8 cellular contexts compared by ENCODE assay signal in the genomic region with DNA sequence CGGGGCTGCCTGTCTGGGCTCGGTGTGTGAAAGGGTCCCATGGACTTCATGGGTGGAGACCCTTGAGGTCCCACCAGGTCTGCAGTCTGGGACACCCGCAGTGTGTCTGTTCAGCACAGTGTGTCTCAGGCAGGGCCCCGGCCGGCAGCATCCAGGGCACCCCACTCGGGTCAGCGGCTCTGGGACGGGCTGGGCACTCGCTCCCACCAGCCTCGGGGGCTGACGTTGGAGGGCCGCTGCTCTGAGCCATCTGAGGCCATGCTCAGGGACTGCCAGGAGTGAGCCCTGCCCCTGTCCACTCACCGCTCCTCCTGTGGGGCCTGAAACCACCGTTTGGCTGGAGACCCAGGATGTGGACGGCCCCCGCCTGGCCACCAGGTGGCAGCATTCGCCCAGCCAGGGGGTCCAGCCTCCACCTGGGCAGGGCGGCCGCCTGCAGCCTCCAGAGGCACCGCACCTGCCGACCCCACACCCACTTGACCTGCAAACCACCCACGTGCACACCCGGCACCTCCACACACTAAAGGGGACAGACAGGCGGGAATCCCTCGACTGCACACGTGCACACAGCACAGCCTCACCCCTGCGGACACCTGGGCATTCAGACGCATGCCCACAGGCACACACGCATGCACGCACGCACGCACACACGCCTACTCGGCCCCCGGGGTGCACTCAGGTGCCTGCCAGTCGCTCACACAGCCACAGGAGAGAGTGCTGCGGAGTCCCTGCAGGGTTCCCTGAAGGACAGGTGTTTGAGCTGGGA. TPM values are rescaled to one million over a fixed set of nuclear protein-coding genes. Genes with fewer than 3 reads are reported as not detected.
A peak's percentile ranks its signal among the peaks of the same experiment; 100 is the strongest.
DNase-seq lines count a peak whose midpoint lies in the region; ATAC-seq lines count a peak whose summit lies in the region.

No MANE protein-coding gene starts in this region.

- peak in 11 of 14 donors; percentile 14 to 63 (median 34) for DNase-seq in C1 segment of cervical spinal cord (lab: John Stamatoyannopoulos, UW)
- peak; percentile 69 for DNase-seq in NCI-H2171 (lab: John Stamatoyannopoulos, UW)
- DNase-seq in activated CD4-positive, alpha-beta T cell treated with anti-CD3 and anti-CD28 coated beads for 1 hour = peak; percentile 73
- DNase-seq in central memory CD4-positive, alpha-beta T cell = peak; percentile 71
- peak; percentile 83 for DNase-seq in left lobe of liver (ENCODE audit: low spot score)
- peak; percentile 60 to 76 (median 66) for DNase-seq in stimulated activated CD4-positive, alpha-beta T cell treated with anti-CD3 and anti-CD28 coated beads, TNF-alpha, amount 100 ng/mL, for 24 hours (ENCODE audit: low read depth in 3 of 3)

- ATAC-seq in GM21786 (IDR thresholded peaks at IDR 0.05; ENCODE audit: unreplicated experiment) (peak; percentile 55), left lobe of liver (peak; percentile 95), HG03108 (IDR thresholded peaks at IDR 0.05; ENCODE audit: unreplicated experiment) (no peak)

RNA-seq across cellular contexts. Expression of gene ZFPM1, which starts 10.1 kb away (rescaled TPM):
- total RNA-seq in left lobe of liver = 14.6 TPM
